ENCODE assay signal across 7 cellular contexts in the genomic region with DNA sequence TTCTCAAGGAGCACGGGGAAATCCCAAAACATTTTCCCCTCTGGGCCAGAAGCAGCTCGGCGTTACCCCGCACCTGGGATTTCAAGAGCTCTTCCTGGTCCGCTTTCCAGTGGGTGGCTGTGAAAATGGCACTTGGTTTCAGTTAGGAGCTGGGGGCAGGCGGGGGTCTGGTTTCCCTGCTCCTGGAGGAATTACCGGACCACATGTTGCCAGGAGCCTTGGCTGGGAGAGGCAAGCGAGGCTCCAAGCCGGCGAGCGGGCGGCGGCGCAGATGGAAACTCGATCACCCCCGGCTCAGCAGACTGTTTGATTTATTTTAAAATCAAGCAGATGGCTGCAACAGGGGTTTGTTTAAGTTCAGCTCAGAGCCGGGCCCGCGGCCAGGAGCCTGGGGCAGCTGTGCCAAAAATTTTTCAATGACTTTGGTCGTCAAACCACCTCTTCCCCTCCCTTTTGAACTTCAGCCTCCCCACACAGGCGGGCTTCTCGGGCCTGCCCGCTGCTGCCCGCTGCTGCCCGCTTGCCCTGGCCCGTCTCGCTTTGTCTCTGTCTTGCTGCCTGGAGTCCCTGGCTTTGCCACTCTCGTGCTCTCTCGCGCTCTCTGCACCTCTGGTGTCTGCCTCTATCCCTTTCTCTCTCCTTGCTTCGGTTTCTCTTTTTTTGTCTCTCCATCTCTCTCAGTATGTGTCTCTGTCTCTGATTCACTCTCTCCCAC.
DNase-seq lines count a peak whose midpoint lies in the region; ATAC-seq and FAIRE-seq lines count a peak whose summit lies in the region.

No MANE protein-coding gene starts in this region.

- H3K36me3 ChIP-seq in small intestine (ENCODE audit: control insufficient read depth in 2 of 2, insufficient read depth in 2 of 2, low read length in 2 of 2), result no peaks in the 10 kb centered on the region

- H3K27ac ChIP-seq in small intestine (ENCODE audit: low read depth in 1 of 2, low read length in 1 of 2), result peak overlapping the region in 1 of 2 donors; percentile 56

- 10 to 26% (median 25%) methylated on average over 31 of the region's 31 CpGs for WGBS in small intestine, 3 donors

- no peaks in the 10 kb centered on the region for H3K9me3 ChIP-seq in small intestine (ENCODE audit: control insufficient read depth, low read depth)

- peaks cover 2 to 10% of the 10 kb centered on the region in 2 donors for H3K4me1 ChIP-seq in small intestine (ENCODE audit: control insufficient read depth in 2 of 2, insufficient read depth in 1 of 2, low read depth in 1 of 2, low read length in 1 of 2)

- no peak for FAIRE-seq in small intestine (lab: Jason Lieb, UNC)

- ATAC-seq in stimulated activated naive CD8-positive, alpha-beta T cell treated with anti-CD3 and anti-CD28 coated beads, Interleukin-15, Interleukin-2, amounts not matched to agents 100 U/mL and 50 U/mL, for 24 hours, result no peak
- ATAC-seq in HG03039 (IDR thresholded peaks at IDR 0.05; ENCODE audit: unreplicated experiment) (no peak), HG03520 (IDR thresholded peaks at IDR 0.05; ENCODE audit: unreplicated experiment) (no peak)

- H3K27me3 ChIP-seq in small intestine (ENCODE audit: control insufficient read depth in 2 of 2, insufficient read depth in 2 of 2, low read length in 2 of 2), result no peaks in the 10 kb centered on the region

- H3K4me3 ChIP-seq in small intestine (ENCODE audit: low read depth in 1 of 2, low read length in 2 of 2), result peak overlapping the region in 1 of 2 donors; percentile 12

- peak; percentile 56 for DNase-seq in NCI-H146 (lab: John Stamatoyannopoulos, UW)
- peak in 50 of 56 donors; percentile 6 to 80 (median 46) for DNase-seq in amygdala (lab: John Stamatoyannopoulos, UW)
- DNase-seq in hepatic stellate cell (ENCODE audit: low spot score), result peak; percentile 82
- peak; percentile 45 for DNase-seq in small intestine
- DNase-seq in stimulated activated naive CD8-positive, alpha-beta T cell treated with anti-CD3 and anti-CD28 coated beads, Interleukin-15, Interleukin-2, amounts not matched to agents 100 U/mL and 50 U/mL, for 24 hours, result no peak
